Comparison of ENCODE assay signal across 10 cellular contexts in genomic region chr6:152117156-152118129, GRCh38.
DNase-seq lines count a peak whose midpoint lies in the region; ATAC-seq and TF ChIP-seq lines count a peak whose summit lies in the region.
"Had no signal": no experiment of that assay in that cellular context is flagged by ENCODE, and none has a peak within 500 bp of the region (broad histone marks: within the 10 kb centered on the region; RNA-seq: fewer than 3 reads in every experiment).

No MANE protein-coding gene starts in this region.

- H3K9me3 ChIP-seq in SK-N-SH (no peaks in the 10 kb centered on the region), right cardiac atrium (ENCODE audit: control insufficient read depth, low read length) (no peaks in the 10 kb centered on the region)
- H3K9me3 ChIP-seq: MG63 had no signal

- H3K79me2 ChIP-seq in SK-N-SH (ENCODE audit: insufficient read depth): no peaks in the 10 kb centered on the region

- WGBS in SK-N-SH (ENCODE audit: low lambda C conversion rate): 76% methylated on average over 8 of the region's 9 CpGs
- whole genome bisulfite sequencing in right cardiac atrium: 63% methylated on average over 9 of the region's 9 CpGs

- no peak overlapping the region for H3K4me2 ChIP-seq in SK-N-SH

- DNase-seq in kidney tubule cell (ENCODE audit: low spot score): peak; percentile 6
- DNase-seq in SK-N-SH: no peak
- no peak for DNase-seq in right cardiac atrium
- no peak for DNase-seq in T1000 (lab: John Stamatoyannopoulos, UW)
- DNase-seq in GF-D8 (lab: John Stamatoyannopoulos, UW): no peak
- DNase-seq: MG63, SHP77 treated with DMSO at 0.1 percent for 48 hours had no signal

- no peaks in the 10 kb centered on the region for H3K9me2 ChIP-seq in SK-N-SH

- H3K4me3 ChIP-seq in SK-N-SH (ENCODE audit: low read depth in 2 of 2, low read length in 1 of 2): no peak overlapping the region
- H3K4me3 ChIP-seq in right cardiac atrium (ENCODE audit: low read length): no peak overlapping the region
- H3K4me3 ChIP-seq: MG63 had no signal

- no peak overlapping the region for H3K9ac ChIP-seq in SK-N-SH

- no peak for TF ChIP-seq CTCF in SK-N-SH (IDR thresholded peaks at IDR 0.05)

- POLR2A ChIA-PET in SK-N-SH (lab: Yijun Ruan, JAX): no interaction called here

- no peak for TF ChIP-seq RAD21 in SK-N-SH (IDR thresholded peaks at IDR 0.05; ENCODE audit: low read length)

- H2AFZ ChIP-seq in SK-N-SH (ENCODE audit: low read depth): no peak overlapping the region

- CTCF ChIA-PET in SK-N-SH (lab: Yijun Ruan, JAX): interaction anchor here (0.6 to 3.3 kb wide), 3 partner anchors 20 to 352 kb away, joined by 3 to 14 read pairs (median 4); no protein-coding TSS in a partner anchor

- H3K4me1 ChIP-seq in SK-N-SH (ENCODE audit: control insufficient read depth in 1 of 2, insufficient read depth in 2 of 2, low read depth in 1 of 2, low read length in 1 of 2) (peaks cover 0 to 9% of the 10 kb centered on the region in 2 experiments; a peak in 1 of 4 replicates), right cardiac atrium (ENCODE audit: control insufficient read depth, insufficient read depth, low read length) (peaks cover 9% of the 10 kb centered on the region)

- TF ChIP-seq EP300 in SK-N-SH (IDR thresholded peaks at IDR 0.05; ENCODE audit: borderline replicate concordance in 1 of 2, low read depth in 1 of 2, low read length in 1 of 2): no peak

- no peaks in the 10 kb centered on the region for H4K20me1 ChIP-seq in SK-N-SH (ENCODE audit: insufficient read depth)

- intact Hi-C loops in right cardiac atrium (cut with DNase I): no loop called here

- H3K27me3 ChIP-seq in SK-N-SH (ENCODE audit: insufficient read depth) (no peaks in the 10 kb centered on the region), right cardiac atrium (ENCODE audit: control insufficient read depth, insufficient read depth) (no peaks in the 10 kb centered on the region)
- H3K27me3 ChIP-seq: MG63 had no signal

- ATAC-seq in GM18511 (IDR thresholded peaks at IDR 0.05; ENCODE audit: unreplicated experiment) (peak; percentile 81), GM21447 (IDR thresholded peaks at IDR 0.05; ENCODE audit: unreplicated experiment) (peak; percentile 83), HG03342 (IDR thresholded peaks at IDR 0.05; ENCODE audit: unreplicated experiment) (peak; percentile 87), right cardiac atrium (no peak)

- H3K36me3 ChIP-seq in SK-N-SH (replicated peaks in 1 of 2; ENCODE audit: control insufficient read depth in 1 of 2, insufficient read depth in 2 of 2, low read length in 1 of 2): peaks cover 25% of the 10 kb centered on the region in 2 experiments
- H3K36me3 ChIP-seq: MG63 had no signal

- H3K27ac ChIP-seq in SK-N-SH (ENCODE audit: low read depth in 2 of 2, low read length in 1 of 2): no peak overlapping the region
- H3K27ac ChIP-seq in right cardiac atrium (ENCODE audit: low read length): no peak overlapping the region

- H3F3A ChIP-seq in SK-N-SH (replicated peaks; ENCODE audit: insufficient read depth): peaks cover 6% of the 10 kb centered on the region

TF ChIP-seq in SK-N-SH, 30 proteins besides CTCF, POLR2A, EP300 and RAD21:
- no peak for TF ChIP-seq TEAD4 (IDR thresholded peaks at IDR 0.05; ENCODE audit: borderline replicate concordance, insufficient read depth)
- TF ChIP-seq SIN3A (IDR thresholded peaks at IDR 0.05; ENCODE audit: borderline replicate concordance, low read depth, low read length): no peak
- no peak for TF ChIP-seq TCF12 (IDR thresholded peaks at IDR 0.05)
- no peak for TF ChIP-seq GATA2 (CRISPR knock-in tag; IDR thresholded peaks at IDR 0.05)
- TF ChIP-seq RCOR1 (IDR thresholded peaks at IDR 0.05; ENCODE audit: low read length): no peak
- no peak for TF ChIP-seq POLR2AphosphoS5 (IDR thresholded peaks at IDR 0.05; ENCODE audit: low read depth, low read length)
- no peak for TF ChIP-seq PBX3 (IDR thresholded peaks at IDR 0.05)
- no peak for TF ChIP-seq EZH2phosphoT487 (IDR thresholded peaks at IDR 0.05; ENCODE audit: borderline replicate concordance, low read depth)

Comparison
In these comparisons a context has a peak if more than half of its experiments do, and no peak if none do; other contexts are left out.
1. ATAC-seq: peak in GM18511 (single experiment), GM21447 (single experiment) and HG03342 (single experiment); none in right cardiac atrium (0 of 2).